In the genomic region with DNA sequence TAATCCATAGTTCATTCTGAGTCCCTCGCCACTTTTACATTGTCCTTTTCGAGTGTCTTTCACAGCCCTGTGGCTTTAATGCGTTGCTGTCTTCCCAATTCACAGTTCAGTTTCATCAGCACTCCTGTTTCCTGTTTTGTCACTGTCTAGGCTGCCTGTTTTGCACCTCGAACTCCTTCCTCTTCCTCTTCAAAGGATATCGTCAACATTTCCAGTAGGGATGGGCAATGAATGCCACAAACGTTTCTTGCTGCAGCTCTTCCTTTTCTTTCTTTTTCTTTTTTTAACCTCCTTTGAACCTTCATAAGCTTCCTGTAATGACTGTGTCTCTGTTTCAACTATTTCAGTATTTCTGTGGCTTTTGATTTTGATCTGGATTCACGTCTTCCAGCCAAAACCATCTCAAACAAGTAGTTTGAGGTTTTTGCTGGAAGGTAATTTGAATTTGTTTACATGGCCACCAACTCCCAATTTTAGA, we compare ENCODE assay signal across 9 cellular contexts.
A peak's percentile ranks its signal among the peaks of the same experiment; 100 is the strongest.
DNase-seq lines count a peak whose midpoint lies in the region; ATAC-seq and TF ChIP-seq lines count a peak whose summit lies in the region.
"Had no signal": no experiment of that assay in that cellular context is flagged by ENCODE, and none has a peak within 500 bp of the region (broad histone marks: within the 10 kb centered on the region; RNA-seq: fewer than 3 reads in every experiment).

No MANE protein-coding gene starts in this region.

- H3K36me3 Mint-ChIP-seq in activated naive CD4-positive, alpha-beta T cell treated with anti-CD3 and anti-CD28 coated beads, Interleukin-2, amount 10 ng/mL, durations not matched to agents 7 days and 5 days = no peaks in the 10 kb centered on the region

- H3K36me3 ChIP-seq in OCI-LY1 (ENCODE audit: insufficient read depth, low read length) (no peaks in the 10 kb centered on the region), subcutaneous abdominal adipose tissue (ENCODE audit: control insufficient read depth in 5 of 5, insufficient read depth in 5 of 5, low read length in 5 of 5) (no peaks in the 10 kb centered on the region), uterus (no peaks in the 10 kb centered on the region)

- no peak overlapping the region for H2AFZ ChIP-seq in OCI-LY1 (ENCODE audit: low read length)

- H3K27ac ChIP-seq in OCI-LY1 (ENCODE audit: low read depth, low read length, poor library complexity, severe bottlenecking) (no peak overlapping the region), subcutaneous abdominal adipose tissue (ENCODE audit: low read depth, low read length) (peak overlapping the region; percentile 38), uterus (peak overlapping the region in 1 of 2 donors; percentile 12)

- ATAC-seq in esophagus mucosa (peak; percentile 31), GM21515 (IDR thresholded peaks at IDR 0.05; ENCODE audit: unreplicated experiment) (no peak)

- H3F3A ChIP-seq in OCI-LY1 (ENCODE audit: insufficient read depth, low read length) = no peaks in the 10 kb centered on the region

- no peaks in the 10 kb centered on the region for H3K27me3 ChIP-seq in OCI-LY1 (ENCODE audit: insufficient read depth, low read length)
- no peaks in the 10 kb centered on the region for H3K27me3 ChIP-seq in subcutaneous abdominal adipose tissue (ENCODE audit: control insufficient read depth in 5 of 5, insufficient read depth in 4 of 5, low read length in 5 of 5)
- H3K27me3 ChIP-seq in uterus = no peaks in the 10 kb centered on the region

- H3K4me3 Mint-ChIP-seq in activated naive CD4-positive, alpha-beta T cell treated with anti-CD3 and anti-CD28 coated beads, Interleukin-2, amount 10 ng/mL, durations not matched to agents 7 days and 5 days = peak overlapping the region; percentile 54

- H3K9ac ChIP-seq in OCI-LY1 (ENCODE audit: low read length) (no peak overlapping the region), subcutaneous abdominal adipose tissue (ENCODE audit: low read length in 5 of 5) (no peak overlapping the region)

- no peak for TF ChIP-seq POLR2A in uterus (IDR thresholded peaks at IDR 0.05)

- H3K9me3 Mint-ChIP-seq in activated naive CD4-positive, alpha-beta T cell treated with anti-CD3 and anti-CD28 coated beads, Interleukin-2, amount 10 ng/mL, durations not matched to agents 7 days and 5 days = no peaks in the 10 kb centered on the region

- no peaks in the 10 kb centered on the region for H3K79me2 ChIP-seq in OCI-LY1 (ENCODE audit: insufficient read depth, low read length)

- H3K9me3 ChIP-seq in OCI-LY1 (ENCODE audit: low read length) (no peaks in the 10 kb centered on the region), subcutaneous abdominal adipose tissue (ENCODE audit: control insufficient read depth in 5 of 5, low read length in 5 of 5) (no peaks in the 10 kb centered on the region), uterus (no peaks in the 10 kb centered on the region)

- H3K4me3 ChIP-seq in OCI-LY1 (ENCODE audit: low read depth, low read length, poor library complexity, severe bottlenecking) (no peak overlapping the region), subcutaneous abdominal adipose tissue (ENCODE audit: low read depth in 1 of 5, low read length in 5 of 5) (no peak overlapping the region), uterus (no peak overlapping the region)

- intact Hi-C loops in uterus (cut with DNase I; ENCODE audit: low total_unique reads) = no loop called here

- H3K9me2 ChIP-seq in OCI-LY1 (ENCODE audit: low read depth, low read length) = no peaks in the 10 kb centered on the region

- TF ChIP-seq CTCF in OCI-LY1 (IDR thresholded peaks at IDR 0.05; ENCODE audit: low read length) = no peak
- TF ChIP-seq CTCF in uterus (IDR thresholded peaks at IDR 0.05) = no peak

- peak; percentile 49 for DNase-seq in activated naive CD4-positive, alpha-beta T cell treated with anti-CD3 and anti-CD28 coated beads, Interleukin-2, amount 10 ng/mL, durations not matched to agents 7 days and 5 days
- no peak for DNase-seq in activated naive CD4-positive, alpha-beta T cell treated with Interleukin-2 at 50 U/mL for 16 hours
- DNase-seq in LoVo (ENCODE audit: low spot score) = no peak
- DNase-seq in uterus = no peak
- DNase-seq: C1 segment of cervical spinal cord had no signal

- H3K4me1 Mint-ChIP-seq in activated naive CD4-positive, alpha-beta T cell treated with anti-CD3 and anti-CD28 coated beads, Interleukin-2, amount 10 ng/mL, durations not matched to agents 7 days and 5 days = peaks cover 55% of the 10 kb centered on the region

- H3K4me2 ChIP-seq in OCI-LY1 (ENCODE audit: low read length) = 0 out of 2 replicates have a peak overlapping the region, but pooled peaks have one; percentile 4

- H3K27ac Mint-ChIP-seq in activated naive CD4-positive, alpha-beta T cell treated with anti-CD3 and anti-CD28 coated beads, Interleukin-2, amount 10 ng/mL, durations not matched to agents 7 days and 5 days = peak overlapping the region; percentile 85

- H3K4me1 ChIP-seq in OCI-LY1 (ENCODE audit: insufficient read depth, low read length, severe bottlenecking) (peaks cover 8% of the 10 kb centered on the region), subcutaneous abdominal adipose tissue (ENCODE audit: control insufficient read depth in 5 of 5, insufficient read depth in 5 of 5, low read length in 5 of 5) (peaks cover 0 to 49% (median 23%) of the 10 kb centered on the region in 5 donors), uterus (no peaks in the 10 kb centered on the region)

- H3K27me3 Mint-ChIP-seq in activated naive CD4-positive, alpha-beta T cell treated with anti-CD3 and anti-CD28 coated beads, Interleukin-2, amount 10 ng/mL, durations not matched to agents 7 days and 5 days = no peaks in the 10 kb centered on the region

- CTCF ChIA-PET in activated naive CD4-positive, alpha-beta T cell treated with anti-CD3 and anti-CD28 coated beads, Interleukin-2, amount 10 ng/mL, durations not matched to agents 7 days and 5 days (lab: Charles Lee) = interaction anchor here (0.8 to 1.1 kb wide), 2 partner anchors 13 to 44 kb away, joined by 3 to 4 read pairs; no protein-coding TSS in a partner anchor

- H4K20me1 ChIP-seq in OCI-LY1 (ENCODE audit: insufficient read depth, low read length) = no peaks in the 10 kb centered on the region
